12 cellular contexts compared by ENCODE assay signal in genomic region chr18:61955644-61956043, GRCh38.
A peak's percentile ranks its signal among the peaks of the same experiment; 100 is the strongest.
DNase-seq lines count a peak whose midpoint lies in the region; ATAC-seq and TF ChIP-seq lines count a peak whose summit lies in the region.
"Had no signal": no experiment of that assay in that cellular context is flagged by ENCODE, and none has a peak within 500 bp of the region (broad histone marks: within the 10 kb centered on the region; RNA-seq: fewer than 3 reads in every experiment).

No MANE protein-coding gene starts in this region.

- TF ChIP-seq POLR2A in heart left ventricle (IDR thresholded peaks at IDR 0.05) = no peak

- no peak overlapping the region for H3K4me3 ChIP-seq in heart left ventricle
- H3K4me3 ChIP-seq: ascending aorta had no signal

- peaks cover 0 to 10% (median 0%) of the 10 kb centered on the region in 12 donors for H3K4me1 ChIP-seq in heart left ventricle

- no peaks in the 10 kb centered on the region for H3K27me3 ChIP-seq in heart left ventricle
- H3K27me3 ChIP-seq: ascending aorta had no signal

- DNase-seq in NOMO-1 treated with DMSO at 0.1 percent for 48 hours (lab: John Stamatoyannopoulos, UW; ENCODE audit: unreplicated experiment) = peak; percentile 86
- DNase-seq in activated T-cell treated with anti-CD3 and anti-CD28 coated beads, Interleukin-2, amount 50 U/mL, for 1 hour = no peak
- DNase-seq in effector CD4-positive, alpha-beta T cell = no peak
- no peak for DNase-seq in NCI-H1048 (lab: John Stamatoyannopoulos, UW)
- DNase-seq in heart left ventricle = no peak
- DNase-seq: activated CD8-positive, alpha-beta memory T cell treated with anti-CD3 and anti-CD28 coated beads, Interleukin-2, amount 50 U/mL, for 4 hours; NCI-H526 treated with DMSO at 0.1 percent for 48 hours; T-helper 2 cell had no signal

- ATAC-seq in GM18499 (IDR thresholded peaks at IDR 0.05; ENCODE audit: insufficient read depth, unreplicated experiment) = peak; percentile 48
- peak; percentile 44 for ATAC-seq in GM21367 (IDR thresholded peaks at IDR 0.05; ENCODE audit: unreplicated experiment)
- peak; percentile 47 for ATAC-seq in HG03097 (IDR thresholded peaks at IDR 0.05; ENCODE audit: low FRiP score, unreplicated experiment)
- no peak for ATAC-seq in heart left ventricle

- intact Hi-C loops in heart left ventricle (cut with DNase I) = no loop called here

- no peaks in the 10 kb centered on the region for H3K9me3 ChIP-seq in heart left ventricle
- H3K9me3 ChIP-seq: ascending aorta had no signal

- H3K27ac ChIP-seq in heart left ventricle = no peak overlapping the region
- H3K27ac ChIP-seq: ascending aorta had no signal

- TF ChIP-seq CTCF in heart left ventricle (IDR thresholded peaks at IDR 0.05) = no peak

- 64 to 76% (median 72%) methylated on average over 2 of the region's 2 CpGs for WGBS in heart left ventricle, 4 donors

- H3K36me3 ChIP-seq in heart left ventricle = no peaks in the 10 kb centered on the region
- H3K36me3 ChIP-seq: ascending aorta had no signal

Comparison
In these comparisons a context has a peak if more than half of its experiments do, and no peak if none do; other contexts are left out.
1. ATAC-seq: peak in GM18499 (single experiment), GM21367 (single experiment) and HG03097 (single experiment); none in heart left ventricle (0 of 4).